In the genomic region with DNA sequence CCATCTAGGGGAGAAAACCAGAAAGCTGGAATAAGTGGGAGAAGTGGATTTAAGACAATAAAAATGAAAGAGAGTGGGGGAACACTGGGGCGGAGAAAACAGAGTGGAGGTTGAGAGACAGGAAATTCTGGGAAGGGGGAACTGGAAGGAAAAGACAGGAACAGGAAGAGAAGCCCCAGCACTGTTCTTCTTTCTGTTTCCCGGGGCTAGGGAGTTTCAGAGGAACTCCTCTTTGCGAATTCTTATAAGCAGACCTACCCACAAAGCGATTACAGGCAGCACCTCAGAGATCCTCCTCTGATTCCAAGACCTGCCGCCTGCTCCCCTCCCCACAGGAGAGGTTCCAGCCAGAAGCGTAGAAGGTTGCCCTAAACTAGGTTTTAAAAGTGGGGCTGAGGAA, we compare ENCODE assay signal across 27 cellular contexts. TPM values are rescaled to one million over a fixed set of nuclear protein-coding genes. Genes with fewer than 3 reads are reported as not detected.
A peak's percentile ranks its signal among the peaks of the same experiment; 100 is the strongest.
DNase-seq lines count a peak whose midpoint lies in the region; ATAC-seq and TF ChIP-seq lines count a peak whose summit lies in the region.
"Had no signal": no experiment of that assay in that cellular context is flagged by ENCODE, and none has a peak within 500 bp of the region (broad histone marks: within the 10 kb centered on the region; RNA-seq: fewer than 3 reads in every experiment).

No MANE protein-coding gene starts in this region.

- BruUV-seq in OCI-LY7 (replicated peaks; lab: Mats Ljungman, UMichigan): no TSS peak

- DNase-seq in activated CD4-positive, alpha-beta T cell treated with anti-CD3 and anti-CD28 coated beads, Interleukin-2, amount 10 ng/mL, durations not matched to agents 7 days and 5 days: no peak
- no peak for DNase-seq in activated CD4-positive, alpha-beta T cell treated with anti-CD3 and anti-CD28 coated beads, Interleukin-2, amount 50 U/mL, for 48 hours
- DNase-seq in Kasumi-1 (lab: John Stamatoyannopoulos, UW): peak; percentile 33 to 52
- DNase-seq in endodermal cell: peak; percentile 17
- DNase-seq in osteocyte (ENCODE audit: extremely low spot score, unreplicated experiment): no peak
- no peak for DNase-seq in cerebellum (ENCODE audit: low spot score)
- no peak for DNase-seq in OCI-LY7 (ENCODE audit: low spot score)
- DNase-seq: 8988T; activated CD4-positive, alpha-beta T cell treated with anti-CD3 and anti-CD28 coated beads, Interleukin-2, amount 50 U/mL, for 1 hour; activated CD8-positive, alpha-beta memory T cell treated with anti-CD3 and anti-CD28 coated beads, Interleukin-2, amount 50 U/mL, for 48 hours; amniotic stem cell; BE2C; Calu3; cortex of kidney; EL; GOT3; left cardiac atrium; NCI-H1417; NCI-H2107; NCI-H510A; Peyer's patch; psoas muscle; SJCRH30; stimulated activated naive CD4-positive, alpha-beta T cell treated with Interleukin-2 at 50 U/mL for 16 hours; trophoblast cell had no signal

- TF ChIP-seq CTCF in endodermal cell (conservative IDR thresholded peaks at IDR 0.05) (no peak), osteocyte (IDR thresholded peaks at IDR 0.05) (no peak), OCI-LY7 (conservative IDR thresholded peaks at IDR 0.05; ENCODE audit: low read length) (no peak)

- H3K9me2 ChIP-seq in OCI-LY7 (ENCODE audit: insufficient read depth, low read length): no peaks in the 10 kb centered on the region

- ATAC-seq in GM19397 (IDR thresholded peaks at IDR 0.05; ENCODE audit: unreplicated experiment): no peak
- ATAC-seq: left cardiac atrium, psoas muscle had no signal

- no peak overlapping the region for H3K4me3 Mint-ChIP-seq in activated CD4-positive, alpha-beta T cell treated with anti-CD3 and anti-CD28 coated beads, Interleukin-2, amount 10 ng/mL, durations not matched to agents 7 days and 5 days
- H3K4me3 Mint-ChIP-seq in endodermal cell (no peak overlapping the region), osteocyte (ENCODE audit: unreplicated experiment) (no peak overlapping the region)

- CTCF ChIA-PET in activated CD4-positive, alpha-beta T cell treated with anti-CD3 and anti-CD28 coated beads, Interleukin-2, amount 10 ng/mL, durations not matched to agents 7 days and 5 days (lab: Charles Lee): interaction anchor here (0.6 kb wide), 1 partner anchor 215 kb away, joined by 3 read pairs; no protein-coding TSS in a partner anchor
- CTCF ChIA-PET in OCI-LY7 (lab: Charles Lee; ENCODE audit: unreplicated experiment): no interaction called here

- H3K4me1 Mint-ChIP-seq in activated CD4-positive, alpha-beta T cell treated with anti-CD3 and anti-CD28 coated beads, Interleukin-2, amount 10 ng/mL, durations not matched to agents 7 days and 5 days: peaks cover 36% of the 10 kb centered on the region
- H3K4me1 Mint-ChIP-seq in endodermal cell (peaks cover 3% of the 10 kb centered on the region), osteocyte (ENCODE audit: unreplicated experiment) (peaks cover 54% of the 10 kb centered on the region)

- H3K27ac ChIP-seq in endodermal cell (ENCODE audit: low read depth, low read length): no peak overlapping the region
- no peak overlapping the region for H3K27ac ChIP-seq in OCI-LY7 (ENCODE audit: low read depth, low read length, poor library complexity, severe bottlenecking)
- H3K27ac ChIP-seq: Peyer's patch, psoas muscle, SJCRH30 had no signal

- H3K36me3 ChIP-seq in endodermal cell (ENCODE audit: control insufficient read depth, insufficient read depth, low read length): peaks cover 6% of the 10 kb centered on the region
- no peaks in the 10 kb centered on the region for H3K36me3 ChIP-seq in OCI-LY7 (ENCODE audit: insufficient read depth, low read length)
- H3K36me3 ChIP-seq: BE2C, breast epithelium, Peyer's patch had no signal

- intact Hi-C loops in OCI-LY7 (cut with micrococcal nuclease; ENCODE audit: unreplicated experiment): no loop called here

- no peak overlapping the region for H3K4me2 ChIP-seq in OCI-LY7 (ENCODE audit: low read length)

- H3K9ac ChIP-seq in endodermal cell (ENCODE audit: extremely low read depth, low read length, poor library complexity, severe bottlenecking): no peak overlapping the region

- H4K20me1 ChIP-seq in OCI-LY7 (ENCODE audit: insufficient read depth, low read length): no peaks in the 10 kb centered on the region

- no peak overlapping the region for H3K4me3 ChIP-seq in endodermal cell (ENCODE audit: low read length)
- H3K4me3 ChIP-seq in OCI-LY7 (ENCODE audit: low read depth, low read length, poor library complexity, severe bottlenecking): no peak overlapping the region
- H3K4me3 ChIP-seq: breast epithelium, Peyer's patch, psoas muscle, SJCRH30 had no signal

- H3K79me2 ChIP-seq in OCI-LY7 (ENCODE audit: insufficient read depth, low read depth, low read length): no peaks in the 10 kb centered on the region

- H3K27me3 Mint-ChIP-seq in activated CD4-positive, alpha-beta T cell treated with anti-CD3 and anti-CD28 coated beads, Interleukin-2, amount 10 ng/mL, durations not matched to agents 7 days and 5 days: no peaks in the 10 kb centered on the region
- peaks cover 2% of the 10 kb centered on the region for H3K27me3 Mint-ChIP-seq in endodermal cell (ENCODE audit: insufficient read depth)
- no peaks in the 10 kb centered on the region for H3K27me3 Mint-ChIP-seq in osteocyte (ENCODE audit: unreplicated experiment)

- H3K27me3 ChIP-seq in endodermal cell (ENCODE audit: control insufficient read depth, insufficient read depth, low read length, poor library complexity, severe bottlenecking): no peaks in the 10 kb centered on the region
- H3K27me3 ChIP-seq: BE2C, breast epithelium, Peyer's patch, SJCRH30 had no signal

- H3K4me1 ChIP-seq in endodermal cell (ENCODE audit: control insufficient read depth, insufficient read depth, low read length) (no peaks in the 10 kb centered on the region), OCI-LY7 (ENCODE audit: insufficient read depth, low read length, poor library complexity, severe bottlenecking) (no peaks in the 10 kb centered on the region)
- H3K4me1 ChIP-seq: BE2C, breast epithelium, Peyer's patch, SJCRH30 had no signal

- peak overlapping the region; percentile 6 for H3K27ac Mint-ChIP-seq in activated CD4-positive, alpha-beta T cell treated with anti-CD3 and anti-CD28 coated beads, Interleukin-2, amount 10 ng/mL, durations not matched to agents 7 days and 5 days
- no peak overlapping the region for H3K27ac Mint-ChIP-seq in endodermal cell
- H3K27ac Mint-ChIP-seq in osteocyte (ENCODE audit: unreplicated experiment): peak overlapping the region; percentile 23

- WGBS in endodermal cell (ENCODE audit: insufficient coverage in 1 of 2, insufficient read length in 1 of 2), 2 experiments: 90 to 93% methylated on average over 3 to 6 of the region's 6 CpGs

- H2AFZ ChIP-seq in OCI-LY7 (ENCODE audit: low read length): no peak overlapping the region

- POLR2A ChIA-PET in activated CD4-positive, alpha-beta T cell treated with anti-CD3 and anti-CD28 coated beads, Interleukin-2, amount 10 ng/mL, durations not matched to agents 7 days and 5 days (lab: Charles Lee): no interaction called here
- POLR2A ChIA-PET in OCI-LY7 (lab: Charles Lee): interaction anchor here (0.6 kb wide), 1 partner anchor 81 kb away, joined by 3 read pairs; no protein-coding TSS in a partner anchor

- H3K9me3 ChIP-seq in endodermal cell (ENCODE audit: control insufficient read depth, low read length) (peaks cover 2% of the 10 kb centered on the region), OCI-LY7 (ENCODE audit: low read length) (no peaks in the 10 kb centered on the region)
- H3K9me3 ChIP-seq: BE2C, breast epithelium, Peyer's patch, psoas muscle, SJCRH30 had no signal

- peaks cover 21% of the 10 kb centered on the region for H3K36me3 Mint-ChIP-seq in activated CD4-positive, alpha-beta T cell treated with anti-CD3 and anti-CD28 coated beads, Interleukin-2, amount 10 ng/mL, durations not matched to agents 7 days and 5 days (ENCODE audit: low read depth)
- H3K36me3 Mint-ChIP-seq in endodermal cell (ENCODE audit: low read depth) (peaks cover 12% of the 10 kb centered on the region), osteocyte (ENCODE audit: unreplicated experiment) (peaks cover 4% of the 10 kb centered on the region)

- H3K9me3 Mint-ChIP-seq in activated CD4-positive, alpha-beta T cell treated with anti-CD3 and anti-CD28 coated beads, Interleukin-2, amount 10 ng/mL, durations not matched to agents 7 days and 5 days: no peaks in the 10 kb centered on the region
- peaks cover under 1% of the 10 kb centered on the region for H3K9me3 Mint-ChIP-seq in endodermal cell
- no peaks in the 10 kb centered on the region for H3K9me3 Mint-ChIP-seq in osteocyte (ENCODE audit: unreplicated experiment)

RNA-seq across cellular contexts. Expression of gene ST3GAL5, which starts 13.2 kb away (rescaled TPM):
- total RNA-seq in activated CD4-positive, alpha-beta T cell treated with anti-CD3 and anti-CD28 coated beads, Interleukin-2, amount 10 ng/mL, durations not matched to agents 7 days and 5 days: 10 to 100 TPM; 36.3 to 36.8 TPM
- total RNA-seq in endodermal cell (10 to 100 TPM; 26.6 to 27.4 TPM), osteocyte (42.2 and 43.6 TPM in 2 replicates), cerebellum (61.9 TPM), OCI-LY7 (2022) (8.5 and 11.3 TPM in 2 replicates)
- polyA plus RNA-seq in endodermal cell (2013, experiment 1 of 2): 15.1 TPM
- 15.8 TPM for polyA plus RNA-seq in endodermal cell (2013, experiment 2 of 2)
- 6.1 and 7.4 TPM in 2 replicates for total RNA-seq in OCI-LY7 (2014; rRNA removed; shearing (Covaris generic))

Comparison
In these comparisons a context has a peak if more than half of its experiments do, and no peak if none do; other contexts are left out.
1. DNase-seq: peak in Kasumi-1 (2 of 2) and endodermal cell (single experiment); none in activated CD4-positive, alpha-beta T cell treated with anti-CD3 and anti-CD28 coated beads, Interleukin-2, amount 10 ng/mL, durations not matched to agents 7 days and 5 days (single experiment), activated CD4-positive, alpha-beta T cell treated with anti-CD3 and anti-CD28 coated beads, Interleukin-2, amount 50 U/mL, for 48 hours (0 of 2), osteocyte (single experiment), cerebellum (single experiment) and OCI-LY7 (single experiment).